22 cellular contexts compared by ENCODE assay signal in the genomic region with DNA sequence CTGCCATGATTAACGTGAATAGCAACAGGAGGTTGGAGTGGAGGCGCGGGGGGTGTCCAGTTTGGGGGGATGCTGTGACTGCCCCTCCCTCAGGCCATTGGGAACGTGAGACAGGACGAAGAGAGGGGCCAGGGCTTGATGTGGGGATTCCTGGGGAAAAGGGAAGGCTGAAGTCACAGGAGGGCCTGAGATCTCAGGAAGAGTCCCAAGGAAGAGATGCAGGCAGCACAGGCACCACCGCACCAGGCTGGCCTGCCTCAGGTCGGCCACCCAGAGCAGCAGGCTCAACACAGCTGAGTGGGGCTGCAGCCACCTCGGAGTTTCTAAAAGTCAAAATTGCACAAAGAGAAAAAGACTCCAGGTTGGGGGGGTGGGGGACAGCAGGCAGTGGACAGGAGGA.
DNase-seq lines count a peak whose midpoint lies in the region; ATAC-seq, FAIRE-seq and TF ChIP-seq lines count a peak whose summit lies in the region.
"Had no signal": no experiment of that assay in that cellular context is flagged by ENCODE, and none has a peak within 500 bp of the region (broad histone marks: within the 10 kb centered on the region; RNA-seq: fewer than 3 reads in every experiment).

No MANE protein-coding gene starts in this region.

- no peak overlapping the region for H3K9ac ChIP-seq in H1 (replicated peaks in 1 of 4; ENCODE audit: extremely low read depth in 1 of 4, low read depth in 3 of 4, low read length in 3 of 4)
- no peak overlapping the region for H3K9ac ChIP-seq in neuronal stem cell (ENCODE audit: low read depth, low read length, poor library complexity)

- H3K14ac ChIP-seq in H1 (ENCODE audit: insufficient read length) (no peak overlapping the region), neuronal stem cell (ENCODE audit: low read length) (no peak overlapping the region)

- no peaks in the 10 kb centered on the region for H3K36me3 Mint-ChIP-seq in activated CD8-positive, alpha-beta T cell treated with anti-CD3 and anti-CD28 coated beads, Interleukin-2, amount 10 ng/mL, durations not matched to agents 7 days and 5 days (ENCODE audit: low read depth)
- no peaks in the 10 kb centered on the region for H3K36me3 Mint-ChIP-seq in activated CD8-positive, alpha-beta T cell treated with anti-CD3 and anti-CD28 coated beads for 36 hours (ENCODE audit: low read depth)
- H3K36me3 Mint-ChIP-seq in activated CD4-positive, alpha-beta memory T cell treated with anti-CD3 and anti-CD28 coated beads, Interleukin-2, amount 10 ng/mL, durations not matched to agents 7 days and 5 days (ENCODE audit: low read depth), result no peaks in the 10 kb centered on the region
- H3K36me3 Mint-ChIP-seq: CD8-positive, alpha-beta T cell had no signal

- no peak for FAIRE-seq in H1 (lab: Jason Lieb, UNC)
- FAIRE-seq: A549, D721Med, G401.6, GM12891 had no signal

- H3K4me2 ChIP-seq in H1 (ENCODE audit: insufficient read depth in 1 of 2, low read depth in 2 of 2, low read length in 2 of 2) (no peak overlapping the region), neuronal stem cell (ENCODE audit: insufficient read depth, low read length, poor library complexity, severe bottlenecking) (no peak overlapping the region)
- H3K4me2 ChIP-seq: A549 had no signal

- H3K27ac Mint-ChIP-seq in activated CD8-positive, alpha-beta T cell treated with anti-CD3 and anti-CD28 coated beads, Interleukin-2, amount 10 ng/mL, durations not matched to agents 7 days and 5 days, result peak overlapping the region; percentile 35
- no peak overlapping the region for H3K27ac Mint-ChIP-seq in activated CD8-positive, alpha-beta T cell treated with anti-CD3 and anti-CD28 coated beads for 36 hours
- H3K27ac Mint-ChIP-seq in activated CD4-positive, alpha-beta memory T cell treated with anti-CD3 and anti-CD28 coated beads, Interleukin-2, amount 10 ng/mL, durations not matched to agents 7 days and 5 days, result no peak overlapping the region
- H3K27ac Mint-ChIP-seq: B cell; CD4-positive, alpha-beta T cell; CD8-positive, alpha-beta T cell had no signal

- H3K4ac ChIP-seq in H1 (replicated peaks; ENCODE audit: insufficient read length, low read depth, low read length), result no peak overlapping the region
- no peak overlapping the region for H3K4ac ChIP-seq in neuronal stem cell (ENCODE audit: low read length)

- H2BK12ac ChIP-seq in H1 (ENCODE audit: low read depth, low read length) (no peak overlapping the region), neuronal stem cell (ENCODE audit: low read length) (no peak overlapping the region)

- H2BK20ac ChIP-seq in H1 (ENCODE audit: low read length), result no peak overlapping the region

- no peak overlapping the region for H3K56ac ChIP-seq in H1 (replicated peaks; ENCODE audit: insufficient read length, low read depth, low read length)

- no peaks in the 10 kb centered on the region for H4K20me1 ChIP-seq in H1 (replicated peaks in 1 of 2; ENCODE audit: control insufficient read depth in 1 of 2, insufficient read depth in 2 of 2, low read length in 2 of 2)

- TF ChIP-seq POLR2A in H1 (IDR thresholded peaks at IDR 0.05; ENCODE audit: control extremely low read depth in 1 of 2, low read depth in 2 of 2, low read length in 2 of 2) (no peak), stomach (IDR thresholded peaks at IDR 0.05) (no peak)

- TF ChIP-seq RAD21 in H1 (IDR thresholded peaks at IDR 0.05 in 1 of 2, conservative IDR thresholded peaks at IDR 0.05 in 1 of 2; ENCODE audit: low read depth in 2 of 2, low read length in 2 of 2), result no peak

- H3K4me3 ChIP-seq in HEK293 (ENCODE audit: low read depth, low read length), result no peak overlapping the region
- H3K4me3 ChIP-seq in H1 (ENCODE audit: extremely low read depth in 1 of 4, insufficient read depth in 2 of 4, low read depth in 3 of 4, low read length in 4 of 4), result no peak overlapping the region
- H3K4me3 ChIP-seq in neuronal stem cell (ENCODE audit: low read length in 2 of 2), result no peak overlapping the region
- H3K4me3 ChIP-seq in stomach, result no peak overlapping the region
- H3K4me3 ChIP-seq: A549 had no signal

- no peak overlapping the region for H2BK120ac ChIP-seq in H1 (replicated peaks; ENCODE audit: low read depth, low read length)
- no peak overlapping the region for H2BK120ac ChIP-seq in neuronal stem cell (ENCODE audit: low read depth, low read length)

- no peak overlapping the region for H3K23ac ChIP-seq in H1 (ENCODE audit: insufficient read length)
- no peak overlapping the region for H3K23ac ChIP-seq in neuronal stem cell (ENCODE audit: low read depth, low read length, poor library complexity)

- H3K4me1 Mint-ChIP-seq in activated CD8-positive, alpha-beta T cell treated with anti-CD3 and anti-CD28 coated beads, Interleukin-2, amount 10 ng/mL, durations not matched to agents 7 days and 5 days (ENCODE audit: low read depth), result peaks cover 17% of the 10 kb centered on the region
- H3K4me1 Mint-ChIP-seq in activated CD8-positive, alpha-beta T cell treated with anti-CD3 and anti-CD28 coated beads for 36 hours (ENCODE audit: low read depth), result peaks cover 28% of the 10 kb centered on the region
- H3K4me1 Mint-ChIP-seq in activated CD4-positive, alpha-beta memory T cell treated with anti-CD3 and anti-CD28 coated beads, Interleukin-2, amount 10 ng/mL, durations not matched to agents 7 days and 5 days, result peaks cover 11% of the 10 kb centered on the region

- H3K23me2 ChIP-seq in H1 (ENCODE audit: low read depth, low read length), result no peaks in the 10 kb centered on the region

- no peak overlapping the region for H4K8ac ChIP-seq in H1 (ENCODE audit: extremely low read depth, insufficient read depth, low read length)
- no peak overlapping the region for H4K8ac ChIP-seq in neuronal stem cell (ENCODE audit: low read depth, low read length)

- no peak for TF ChIP-seq EP300 in H1 (IDR thresholded peaks at IDR 0.05; ENCODE audit: borderline replicate concordance in 1 of 2, low read depth in 2 of 2, low read length in 2 of 2)
- TF ChIP-seq EP300 in stomach (IDR thresholded peaks at IDR 0.05), result no peak

- H2AK5ac ChIP-seq in H1 (ENCODE audit: low read depth, low read length), result no peak overlapping the region
- no peak overlapping the region for H2AK5ac ChIP-seq in neuronal stem cell (ENCODE audit: low read depth, low read length)

- CTCF ChIA-PET in activated CD8-positive, alpha-beta T cell treated with anti-CD3 and anti-CD28 coated beads, Interleukin-2, amount 10 ng/mL, durations not matched to agents 7 days and 5 days (lab: Charles Lee), result interaction anchor here (1.6 kb wide), 1 partner anchor 19 kb away, joined by 3 read pairs; no protein-coding TSS in a partner anchor
- CTCF ChIA-PET in activated CD8-positive, alpha-beta T cell treated with anti-CD3 and anti-CD28 coated beads for 36 hours (lab: Charles Lee), result interaction anchor here (1.0 to 4.8 kb wide), 2 partner anchors 26 to 111 kb away, joined by 3 to 18 read pairs; no protein-coding TSS in a partner anchor
- CTCF ChIA-PET in HEK293 (lab: Yijun Ruan, JAX) (interaction anchor here (0.6 to 1.7 kb wide), 2 partner anchors 17 to 587 kb away, joined by 3 to 5 read pairs; no protein-coding TSS in a partner anchor), H1 (lab: Charles Lee; ENCODE audit: partially characterized antibody) (interaction anchor here (0.6 to 43.6 kb wide), 6 partner anchors 11 to 998 kb away, joined by 3 to 1348 read pairs (median 4); no protein-coding TSS in a partner anchor)
- CTCF ChIA-PET in activated CD4-positive, alpha-beta memory T cell treated with anti-CD3 and anti-CD28 coated beads, Interleukin-2, amount 10 ng/mL, durations not matched to agents 7 days and 5 days (lab: Charles Lee), result no interaction called here

- no peak overlapping the region for H4K91ac ChIP-seq in H1 (replicated peaks; ENCODE audit: insufficient read length, low read length)
- no peak overlapping the region for H4K91ac ChIP-seq in neuronal stem cell (ENCODE audit: low read depth, low read length, poor library complexity)

- H3K79me2 ChIP-seq in H1 (ENCODE audit: control insufficient read depth in 1 of 2, insufficient read depth in 2 of 2, low read length in 2 of 2), result no peaks in the 10 kb centered on the region

- H3K27me3 ChIP-seq in H1 (replicated peaks in 1 of 4; ENCODE audit: control insufficient read depth in 3 of 4, extremely low read depth in 1 of 4, insufficient read depth in 3 of 4, low read length in 3 of 4) (no peaks in the 10 kb centered on the region; a peak in 1 of 7 replicates), neuronal stem cell (ENCODE audit: control insufficient read depth in 3 of 3, insufficient read depth in 3 of 3, low read depth in 1 of 3, low read length in 3 of 3) (peaks cover 0 to 21% (median 0%) of the 10 kb centered on the region in 3 experiments), stomach (peaks cover 0 to 15% (median 12%) of the 10 kb centered on the region in 3 donors)

- no peak overlapping the region for H3K4me3 Mint-ChIP-seq in activated CD8-positive, alpha-beta T cell treated with anti-CD3 and anti-CD28 coated beads, Interleukin-2, amount 10 ng/mL, durations not matched to agents 7 days and 5 days
- no peak overlapping the region for H3K4me3 Mint-ChIP-seq in activated CD8-positive, alpha-beta T cell treated with anti-CD3 and anti-CD28 coated beads for 36 hours
- H3K4me3 Mint-ChIP-seq in activated CD4-positive, alpha-beta memory T cell treated with anti-CD3 and anti-CD28 coated beads, Interleukin-2, amount 10 ng/mL, durations not matched to agents 7 days and 5 days, result no peak overlapping the region
- H3K4me3 Mint-ChIP-seq: B cell; CD4-positive, alpha-beta T cell; CD8-positive, alpha-beta T cell had no signal

- H4K5ac ChIP-seq in H1 (ENCODE audit: insufficient read length, low read depth, low read length), result no peak overlapping the region

- H3K27ac ChIP-seq in HEK293 (ENCODE audit: extremely low read depth, low read depth, low read length), result no peak overlapping the region
- H3K27ac ChIP-seq in H1 (ENCODE audit: low read depth, low read length), result no peak overlapping the region
- no peak overlapping the region for H3K27ac ChIP-seq in neuronal stem cell (replicated peaks; ENCODE audit: low read length)
- H3K27ac ChIP-seq in stomach, result no peak overlapping the region
- H3K27ac ChIP-seq: 22Rv1, A549, C4-2B had no signal

- 90% methylated on average over 5 of the region's 8 CpGs; no CpG with 5 or more reads in 1 of the 2 experiments for WGBS in H1 (ENCODE audit: extremely low coverage in 1 of 2, insufficient coverage in 1 of 2, insufficient read length in 1 of 2, insufficient replicate concordance in 2 of 2, low coverage in 1 of 2, low lambda C conversion rate in 2 of 2, missing lambda C conversion rate in 1 of 2), 2 experiments
- no CpG with 5 or more reads among the region's 8 CpGs for WGBS in neuronal stem cell (ENCODE audit: extremely low coverage in 2 of 2, insufficient read length in 2 of 2, insufficient replicate concordance in 1 of 2), 2 donors
- WGBS in stomach, 5 donors, result 76 to 85% (median 78%) methylated on average over 8 of the region's 8 CpGs

- H3K36me3 ChIP-seq in HEK293 (ENCODE audit: control insufficient read depth in 2 of 2, insufficient read depth in 1 of 2, low read length in 2 of 2), result no peaks in the 10 kb centered on the region
- no peaks in the 10 kb centered on the region for H3K36me3 ChIP-seq in H1 (ENCODE audit: control insufficient read depth in 2 of 4, insufficient read depth in 4 of 4, low read length in 3 of 4)
- H3K36me3 ChIP-seq in neuronal stem cell (replicated peaks in 1 of 2; ENCODE audit: control insufficient read depth in 2 of 2, insufficient read depth in 2 of 2, low read length in 2 of 2), result no peaks in the 10 kb centered on the region
- H3K36me3 ChIP-seq in stomach, result no peaks in the 10 kb centered on the region

- ATAC-seq in activated CD8-positive, alpha-beta T cell treated with anti-CD3 and anti-CD28 coated beads, Interleukin-2, amount 10 ng/mL, durations not matched to agents 7 days and 5 days, result no peak
- ATAC-seq in activated CD8-positive, alpha-beta T cell treated with anti-CD3 and anti-CD28 coated beads for 36 hours, result no peak
- no peak for ATAC-seq in GM18868 (IDR thresholded peaks at IDR 0.05; ENCODE audit: unreplicated experiment)
- ATAC-seq: A549; CD8-positive, alpha-beta T cell had no signal

- H3K18ac ChIP-seq in H1 (ENCODE audit: extremely low read depth, low read length) (no peak overlapping the region), neuronal stem cell (ENCODE audit: low read length) (no peak overlapping the region)

- H3K4me1 ChIP-seq in HEK293 (ENCODE audit: control insufficient read depth, insufficient read depth, low read length) (no peaks in the 10 kb centered on the region), H1 (replicated peaks in 1 of 4; ENCODE audit: control insufficient read depth in 3 of 4, insufficient read depth in 4 of 4, low read length in 3 of 4) (peaks cover 0 to 23% (median 11%) of the 10 kb centered on the region in 4 experiments; a peak in 6 of 7 replicates), neuronal stem cell (ENCODE audit: control insufficient read depth in 2 of 2, insufficient read depth in 1 of 2, low read depth in 1 of 2, low read length in 2 of 2) (peaks cover 29 to 43% of the 10 kb centered on the region in 2 donors), stomach (peaks cover 13 to 21% (median 15%) of the 10 kb centered on the region in 4 donors)
- H3K4me1 ChIP-seq: A549, Caco-2 had no signal

- no peak for TF ChIP-seq CTCF in activated CD8-positive, alpha-beta T cell treated with anti-CD3 and anti-CD28 coated beads for 36 hours (IDR thresholded peaks at IDR 0.05)
- TF ChIP-seq CTCF in HEK293 (tag by site-specific recombination; IDR thresholded peaks at IDR 0.05), result no peak
- no peak for TF ChIP-seq CTCF in H1 (IDR thresholded peaks at IDR 0.05; ENCODE audit: control extremely low read depth in 1 of 3, insufficient read depth in 1 of 3, low read depth in 1 of 3, low read length in 3 of 3)
- no peak for TF ChIP-seq CTCF in stomach (IDR thresholded peaks at IDR 0.05)

- H3K9me3 ChIP-seq in HEK293 (ENCODE audit: control insufficient read depth, insufficient read depth, low read depth, low read length) (no peaks in the 10 kb centered on the region), H1 (ENCODE audit: insufficient read depth in 2 of 2, low read depth in 1 of 2, low read length in 1 of 2) (no peaks in the 10 kb centered on the region), neuronal stem cell (replicated peaks in 1 of 2; ENCODE audit: control insufficient read depth in 2 of 2, insufficient read depth in 1 of 2, low read depth in 1 of 2, low read length in 2 of 2) (no peaks in the 10 kb centered on the region), stomach (no peaks in the 10 kb centered on the region)
- H3K9me3 ChIP-seq: A549, Caco-2 had no signal

- no peaks in the 10 kb centered on the region for H3K9me3 Mint-ChIP-seq in activated CD8-positive, alpha-beta T cell treated with anti-CD3 and anti-CD28 coated beads, Interleukin-2, amount 10 ng/mL, durations not matched to agents 7 days and 5 days (ENCODE audit: insufficient read depth)
- no peaks in the 10 kb centered on the region for H3K9me3 Mint-ChIP-seq in activated CD8-positive, alpha-beta T cell treated with anti-CD3 and anti-CD28 coated beads for 36 hours
- no peaks in the 10 kb centered on the region for H3K9me3 Mint-ChIP-seq in activated CD4-positive, alpha-beta memory T cell treated with anti-CD3 and anti-CD28 coated beads, Interleukin-2, amount 10 ng/mL, durations not matched to agents 7 days and 5 days
- H3K9me3 Mint-ChIP-seq: CD4-positive, alpha-beta T cell; CD8-positive, alpha-beta T cell had no signal

- intact Hi-C loops in activated CD8-positive, alpha-beta T cell treated with anti-CD3 and anti-CD28 coated beads for 36 hours (cut with micrococcal nuclease), result no loop called here
- intact Hi-C loops in stomach (cut with DNase I; ENCODE audit: low total_unique reads), result no loop called here

- H2BK15ac ChIP-seq in H1 (ENCODE audit: low read length) (no peak overlapping the region; the same call in 1 of the 2 replicates), neuronal stem cell (ENCODE audit: low read length) (peak overlapping the region; percentile 43)

- H3K27me3 Mint-ChIP-seq in activated CD8-positive, alpha-beta T cell treated with anti-CD3 and anti-CD28 coated beads, Interleukin-2, amount 10 ng/mL, durations not matched to agents 7 days and 5 days (ENCODE audit: low read depth), result peaks cover 21% of the 10 kb centered on the region
- peaks cover 13% of the 10 kb centered on the region for H3K27me3 Mint-ChIP-seq in activated CD8-positive, alpha-beta T cell treated with anti-CD3 and anti-CD28 coated beads for 36 hours
- peaks cover 16% of the 10 kb centered on the region for H3K27me3 Mint-ChIP-seq in activated CD4-positive, alpha-beta memory T cell treated with anti-CD3 and anti-CD28 coated beads, Interleukin-2, amount 10 ng/mL, durations not matched to agents 7 days and 5 days

- peak overlapping the region; percentile 15; the same call in 1 of the 2 replicates for H2BK5ac ChIP-seq in H1 (ENCODE audit: low read depth, low read length)
- no peak overlapping the region for H2BK5ac ChIP-seq in neuronal stem cell (ENCODE audit: low read length)

- H2AFZ ChIP-seq in H1 (ENCODE audit: low read length), result no peak overlapping the region
- no peak overlapping the region for H2AFZ ChIP-seq in neuronal stem cell (ENCODE audit: low read length)

- DNase-seq in activated CD8-positive, alpha-beta T cell treated with anti-CD3 and anti-CD28 coated beads, Interleukin-2, amount 10 ng/mL, durations not matched to agents 7 days and 5 days, result no peak
- DNase-seq in activated CD8-positive, alpha-beta T cell treated with anti-CD3 and anti-CD28 coated beads for 36 hours, result no peak
- DNase-seq in H1 (ENCODE audit: low read depth in 1 of 2, low spot score in 2 of 2), result no peak
- no peak for DNase-seq in neuronal stem cell (ENCODE audit: low spot score)
- DNase-seq in activated CD4-positive, alpha-beta memory T cell treated with anti-CD3 and anti-CD28 coated beads, Interleukin-2, amount 10 ng/mL, durations not matched to agents 7 days and 5 days, result no peak
- DNase-seq in stomach, result no peak
- DNase-seq: AML-193; Caco-2; Calu3; CD4-positive, alpha-beta T cell; CD8-positive, alpha-beta T cell; DMS79 treated with DMSO at 0.1 percent for 48 hours; GF-D8 had no signal

- POLR2A ChIA-PET in activated CD8-positive, alpha-beta T cell treated with anti-CD3 and anti-CD28 coated beads, Interleukin-2, amount 10 ng/mL, durations not matched to agents 7 days and 5 days (lab: Charles Lee), result no interaction called here
- POLR2A ChIA-PET in activated CD8-positive, alpha-beta T cell treated with anti-CD3 and anti-CD28 coated beads for 36 hours (lab: Charles Lee), result no interaction called here
- POLR2A ChIA-PET in HEK293 (lab: Yijun Ruan, JAX), result no interaction called here
- POLR2A ChIA-PET in H1 (lab: Charles Lee; ENCODE audit: partially characterized antibody), result no interaction called here
- POLR2A ChIA-PET in activated CD4-positive, alpha-beta memory T cell treated with anti-CD3 and anti-CD28 coated beads, Interleukin-2, amount 10 ng/mL, durations not matched to agents 7 days and 5 days (lab: Charles Lee), result no interaction called here

- no peaks in the 10 kb centered on the region for H3K79me1 ChIP-seq in H1 (ENCODE audit: low read depth, low read length)
- H3K79me1 ChIP-seq in neuronal stem cell (ENCODE audit: low read depth, low read length), result no peaks in the 10 kb centered on the region
